Comparison of ENCODE assay signal across 8 cellular contexts in genomic region chr19:47600246-47601179, GRCh38. TPM values are rescaled to one million over a fixed set of nuclear protein-coding genes. Genes with fewer than 3 reads are reported as not detected.
A peak's percentile ranks its signal among the peaks of the same experiment; 100 is the strongest.
DNase-seq lines count a peak whose midpoint lies in the region; ATAC-seq and TF ChIP-seq lines count a peak whose summit lies in the region.

No MANE protein-coding gene starts in this region.

- H3K27me3 ChIP-seq in endodermal cell (ENCODE audit: control insufficient read depth, insufficient read depth, low read length, poor library complexity, severe bottlenecking), result no peaks in the 10 kb centered on the region

- no peaks in the 10 kb centered on the region for H3K9me3 ChIP-seq in endodermal cell (ENCODE audit: control insufficient read depth, low read length)

- H3K4me3 Mint-ChIP-seq in endodermal cell, result peak overlapping the region; percentile 69

- H3K36me3 Mint-ChIP-seq in endodermal cell (ENCODE audit: low read depth), result no peaks in the 10 kb centered on the region

- no peak for TF ChIP-seq CTCF in endodermal cell (conservative IDR thresholded peaks at IDR 0.05)

- peaks cover 4% of the 10 kb centered on the region for H3K27me3 Mint-ChIP-seq in endodermal cell (ENCODE audit: insufficient read depth)

- no peaks in the 10 kb centered on the region for H3K9me3 Mint-ChIP-seq in endodermal cell

- WGBS in endodermal cell (ENCODE audit: insufficient coverage in 1 of 2, insufficient read length in 1 of 2), 2 experiments, result 8 to 17% methylated on average over 45 to 77 of the region's 77 CpGs

- in situ Hi-C loops in Caki2 (cut with HindIII; ENCODE audit: low pct_unique_long_range_greater_than_20kb, low sequenced_read_pairs), result no loop called here

- H3K36me3 ChIP-seq in endodermal cell (ENCODE audit: control insufficient read depth, insufficient read depth, low read length), result no peaks in the 10 kb centered on the region

- peak overlapping the region; percentile 93 for H3K4me3 ChIP-seq in endodermal cell (ENCODE audit: low read length)

- peak overlapping the region; percentile 74 for H3K9ac ChIP-seq in endodermal cell (ENCODE audit: extremely low read depth, low read length, poor library complexity, severe bottlenecking)

- peaks cover 8% of the 10 kb centered on the region for H3K4me1 Mint-ChIP-seq in endodermal cell

- DNase-seq in Caki2 (ENCODE audit: low read depth) (peak; percentile 99), HUDEP-2 (lab: John Stamatoyannopoulos, UW; ENCODE audit: unreplicated experiment in 76 of 76) (peak; percentile 66 to 100 (median 100)), NOMO-1 treated with dmso at 0.1 percent for 144 hours (lab: John Stamatoyannopoulos, UW; ENCODE audit: unreplicated experiment) (peak; percentile 99), endodermal cell (peak; percentile 100), mesenteric fat pad (ENCODE audit: low spot score) (peak; percentile 100)
- peak; percentile 99 for DNase-seq in activated CD8-positive, alpha-beta memory T cell treated with anti-CD3 and anti-CD28 coated beads, Interleukin-2, amount 50 U/mL, for 1 hour (ENCODE audit: extremely low read depth)
- DNase-seq in stimulated activated CD8-positive, alpha-beta memory T cell treated with anti-CD3 and anti-CD28 coated beads, Interleukin-15, amount 100 ng/mL, for 1 hour (ENCODE audit: low read depth), result peak; percentile 98

- H3K27ac Mint-ChIP-seq in endodermal cell, result peak overlapping the region; percentile 83

- peaks cover 2% of the 10 kb centered on the region for H3K4me1 ChIP-seq in endodermal cell (ENCODE audit: control insufficient read depth, insufficient read depth, low read length)

- ATAC-seq in GM21390 (IDR thresholded peaks at IDR 0.05; ENCODE audit: unreplicated experiment), result peak; percentile 91

- no peak overlapping the region for H3K27ac ChIP-seq in endodermal cell (ENCODE audit: low read depth, low read length)

RNA-seq across cellular contexts. Expression of gene BICRA, which starts 8.4 kb away (rescaled TPM):
- total RNA-seq in Caki2 (2014; rRNA removed; shearing (Covaris generic); ENCODE audit: low replicate concordance), result 0.29 and 0.34 TPM in 2 replicates
- total RNA-seq in endodermal cell (10 to 100 TPM; 30.0 to 30.1 TPM), mesenteric fat pad (14.5 TPM)
- polyA plus RNA-seq in endodermal cell (2013, experiment 1 of 2), result 20.1 TPM
- 19.1 TPM for polyA plus RNA-seq in endodermal cell (2013, experiment 2 of 2)

RNA-seq across cellular contexts. Expression of gene ZNF541, which starts 27.6 kb away (rescaled TPM):
- total RNA-seq in Caki2 (2014; rRNA removed; shearing (Covaris generic); ENCODE audit: low replicate concordance), result not detected in 2 replicates
- total RNA-seq in endodermal cell (not detected), mesenteric fat pad (0.87 TPM)
- polyA plus RNA-seq in endodermal cell (2013, experiment 1 of 2), result not detected
- not detected for polyA plus RNA-seq in endodermal cell (2013, experiment 2 of 2)

Comparison
In these comparisons a context has a peak if more than half of its experiments do, and no peak if none do; other contexts are left out.
1. RNA of gene BICRA, which starts 8.4 kb away (total RNA-seq): 30.0 to 30.1 TPM in endodermal cell and 14.5 TPM in mesenteric fat pad (single experiment); 0.29 to 0.34 TPM in Caki2; every median in the first group is over 10 times any median in the second.
2. Peak in every context shown above with its lines, with median percentiles within 50 percentile points of each other: DNase-seq.